ENCODE assay signal across 8 cellular contexts in genomic region chr1:226704169-226704921, GRCh38. TPM values are rescaled to one million over a fixed set of nuclear protein-coding genes. Genes with fewer than 3 reads are reported as not detected.
DNase-seq lines count a peak whose midpoint lies in the region; ATAC-seq and TF ChIP-seq lines count a peak whose summit lies in the region.
"Had no signal": no experiment of that assay in that cellular context is flagged by ENCODE, and none has a peak within 500 bp of the region (broad histone marks: within the 10 kb centered on the region; RNA-seq: fewer than 3 reads in every experiment).

No MANE protein-coding gene starts in this region.

- peaks cover 33% of the 10 kb centered on the region for H3K4me1 Mint-ChIP-seq in glutamatergic neuron (ENCODE audit: low read depth, unreplicated experiment)
- H3K4me1 Mint-ChIP-seq in stimulated activated memory B cell treated with anti-CD40 and anti-IgM and Interleukin-4, amounts not matched to agents 10 μg/mL and 1 μg/mL and 100 μg/mL, for 72 hours: peaks cover 51% of the 10 kb centered on the region

- no peaks in the 10 kb centered on the region for H3K79me2 ChIP-seq in GM23248 (ENCODE audit: insufficient read depth)

- H3K9me2 ChIP-seq in GM23248 (ENCODE audit: insufficient read depth): no peaks in the 10 kb centered on the region

- H3K4me2 ChIP-seq in GM23248 (ENCODE audit: unreplicated experiment): peak overlapping the region; percentile 73

- H3K27ac ChIP-seq in GM23248 (no peak overlapping the region; the same call in 1 of the 2 replicates), SK-N-MC (peak overlapping the region; percentile 42)

- H3K9me3 ChIP-seq in GM23248 (ENCODE audit: low read depth): no peaks in the 10 kb centered on the region
- H3K9me3 ChIP-seq in SK-N-MC (ENCODE audit: low read depth, low read length): no peaks in the 10 kb centered on the region

- H3K27me3 Mint-ChIP-seq in glutamatergic neuron (ENCODE audit: unreplicated experiment): peaks cover 11% of the 10 kb centered on the region
- H3K27me3 Mint-ChIP-seq in stimulated activated memory B cell treated with anti-CD40 and anti-IgM and Interleukin-4, amounts not matched to agents 10 μg/mL and 1 μg/mL and 100 μg/mL, for 72 hours: no peaks in the 10 kb centered on the region

- 63 to 65% methylated on average over 10 of the region's 10 CpGs for WGBS in GM23248 (ENCODE audit: low coverage in 1 of 2, low lambda C conversion rate in 2 of 2, missing lambda C conversion rate in 2 of 2), 2 experiments

- H3K4me3 Mint-ChIP-seq in glutamatergic neuron (ENCODE audit: unreplicated experiment): peak overlapping the region; percentile 65
- H3K4me3 Mint-ChIP-seq in stimulated activated memory B cell treated with anti-CD40 and anti-IgM and Interleukin-4, amounts not matched to agents 10 μg/mL and 1 μg/mL and 100 μg/mL, for 72 hours: peak overlapping the region; percentile 81

- peaks cover 20% of the 10 kb centered on the region for H3K9me3 Mint-ChIP-seq in glutamatergic neuron (ENCODE audit: unreplicated experiment)
- no peaks in the 10 kb centered on the region for H3K9me3 Mint-ChIP-seq in stimulated activated memory B cell treated with anti-CD40 and anti-IgM and Interleukin-4, amounts not matched to agents 10 μg/mL and 1 μg/mL and 100 μg/mL, for 72 hours

- no peak for ATAC-seq in stimulated activated memory B cell treated with anti-CD40 and anti-IgM and Interleukin-4, amounts not matched to agents 10 μg/mL and 1 μg/mL and 100 μg/mL, for 72 hours
- ATAC-seq in GM19351 (IDR thresholded peaks at IDR 0.05; ENCODE audit: unreplicated experiment): no peak

- no peak for TF ChIP-seq CTCF in glutamatergic neuron (IDR thresholded peaks at IDR 0.05; ENCODE audit: partially characterized antibody, unreplicated experiment)

- DNase-seq in GM23248 (no peak), SK-N-MC (ENCODE audit: low read depth, low spot score) (no peak), glutamatergic neuron (no peak), 8988T (no peak), HuH-7.5 (ENCODE audit: low spot score) (no peak)
- DNase-seq: cerebellar nuclear complex had no signal

- H2AFZ ChIP-seq in GM23248: peak overlapping the region; percentile 89

- H3K9ac ChIP-seq in GM23248 (no peak overlapping the region; the same call in 1 of the 2 replicates), SK-N-MC (ENCODE audit: insufficient read length) (no peak overlapping the region)

- in situ Hi-C loops in GM23248 (cut with MboI): no loop called here

- peaks cover 21% of the 10 kb centered on the region for H3K4me1 ChIP-seq in GM23248 (ENCODE audit: insufficient read depth)

- H3K4me3 ChIP-seq in GM23248 (peak overlapping the region; percentile 75; the same call in 1 of the 2 replicates), SK-N-MC (peak overlapping the region; percentile 90)

- no peaks in the 10 kb centered on the region for H3K36me3 Mint-ChIP-seq in glutamatergic neuron (ENCODE audit: unreplicated experiment)
- peaks cover 25% of the 10 kb centered on the region for H3K36me3 Mint-ChIP-seq in stimulated activated memory B cell treated with anti-CD40 and anti-IgM and Interleukin-4, amounts not matched to agents 10 μg/mL and 1 μg/mL and 100 μg/mL, for 72 hours

- no peak overlapping the region for H3K27ac Mint-ChIP-seq in glutamatergic neuron (ENCODE audit: unreplicated experiment)
- H3K27ac Mint-ChIP-seq in stimulated activated memory B cell treated with anti-CD40 and anti-IgM and Interleukin-4, amounts not matched to agents 10 μg/mL and 1 μg/mL and 100 μg/mL, for 72 hours: peak overlapping the region; percentile 93

- H3K36me3 ChIP-seq in GM23248 (ENCODE audit: low read depth): no peaks in the 10 kb centered on the region
- no peaks in the 10 kb centered on the region for H3K36me3 ChIP-seq in SK-N-MC (ENCODE audit: insufficient read depth, low read length)

- peaks cover 33% of the 10 kb centered on the region for H3F3A ChIP-seq in GM23248 (ENCODE audit: insufficient read depth)

- H3K27me3 ChIP-seq in GM23248 (replicated peaks; ENCODE audit: insufficient read depth): no peaks in the 10 kb centered on the region

- no peaks in the 10 kb centered on the region for H4K20me1 ChIP-seq in GM23248 (ENCODE audit: insufficient read depth)

RNA-seq across cellular contexts. Expression of gene ITPKB, which starts 34.7 kb away (rescaled TPM):
- total RNA-seq in GM23248 (2014; rRNA removed; shearing (Covaris generic)): 0.86 and 1.6 TPM in 2 replicates
- polyA plus RNA-seq in GM23248 (2016; fragmentation: Nextera tagmentation; extraction: Ambion mirVana): 0.26 and 0.33 TPM in 2 replicates
- total RNA-seq in glutamatergic neuron (ENCODE audit: unreplicated experiment): 0.34 TPM
